ENCODE assay signal across 11 cellular contexts in genomic region chrX:8758706-8759105, GRCh38. TPM values are rescaled to one million over a fixed set of nuclear protein-coding genes. Genes with fewer than 3 reads are reported as not detected.
"Had no signal": no experiment of that assay in that cellular context is flagged by ENCODE, and none has a peak within 500 bp of the region (broad histone marks: within the 10 kb centered on the region; RNA-seq: fewer than 3 reads in every experiment).

No MANE protein-coding gene starts in this region.

RNA-seq across cellular contexts. Expression of gene ANOS1, which starts 26.8 kb away (rescaled TPM):
- total RNA-seq: activated CD4-positive, alpha-beta memory T cell treated with anti-CD3 and anti-CD28 coated beads, Interleukin-2, amount 10 ng/mL, durations not matched to agents 7 days and 5 days; activated CD4-positive, alpha-beta T cell treated with anti-CD3 and anti-CD28 coated beads for 36 hours; activated CD8-positive, alpha-beta memory T cell treated with anti-CD3 and anti-CD28 coated beads for 36 hours; activated naive CD4-positive, alpha-beta T cell treated with anti-CD3 and anti-CD28 coated beads for 36 hours; activated T-helper 17 cell treated with anti-CD3 and anti-CD28 coated beads, Interleukin-2, amount 50 U/mL, for 72 hours; NCI-H460; SJCRH30; T-helper 1 cell treated with Interleukin-12 subunit alpha and Interleukin-12 subunit beta and Interleukin-4 antibody, amounts not matched to agents 30 ng/mL and 1 ng/mL, for 36 hours had no signal

RNA-seq across cellular contexts. Expression of gene FAM9A, which starts 42.5 kb away (rescaled TPM):
- total RNA-seq: activated CD4-positive, alpha-beta memory T cell treated with anti-CD3 and anti-CD28 coated beads, Interleukin-2, amount 10 ng/mL, durations not matched to agents 7 days and 5 days; activated CD4-positive, alpha-beta T cell treated with anti-CD3 and anti-CD28 coated beads for 36 hours; activated CD8-positive, alpha-beta memory T cell treated with anti-CD3 and anti-CD28 coated beads for 36 hours; activated naive CD4-positive, alpha-beta T cell treated with anti-CD3 and anti-CD28 coated beads for 36 hours; activated T-helper 17 cell treated with anti-CD3 and anti-CD28 coated beads, Interleukin-2, amount 50 U/mL, for 72 hours; LHCN-M2; MCF 10A; NCI-H460; Right ventricle myocardium superior; SJCRH30; T-helper 1 cell treated with Interleukin-12 subunit alpha and Interleukin-12 subunit beta and Interleukin-4 antibody, amounts not matched to agents 30 ng/mL and 1 ng/mL, for 36 hours had no signal
